In genomic region chr6:142569676-142570075, GRCh38 we compare ENCODE assay signal across 1 cellular context.
TF ChIP-seq lines count a peak whose summit lies in the region.

No MANE protein-coding gene starts in this region.

TF ChIP-seq in GM12878, 131 proteins besides CTCF, POLR2A, EP300 and RAD21 (continued from another document):
- TF ChIP-seq, protein P1, sequence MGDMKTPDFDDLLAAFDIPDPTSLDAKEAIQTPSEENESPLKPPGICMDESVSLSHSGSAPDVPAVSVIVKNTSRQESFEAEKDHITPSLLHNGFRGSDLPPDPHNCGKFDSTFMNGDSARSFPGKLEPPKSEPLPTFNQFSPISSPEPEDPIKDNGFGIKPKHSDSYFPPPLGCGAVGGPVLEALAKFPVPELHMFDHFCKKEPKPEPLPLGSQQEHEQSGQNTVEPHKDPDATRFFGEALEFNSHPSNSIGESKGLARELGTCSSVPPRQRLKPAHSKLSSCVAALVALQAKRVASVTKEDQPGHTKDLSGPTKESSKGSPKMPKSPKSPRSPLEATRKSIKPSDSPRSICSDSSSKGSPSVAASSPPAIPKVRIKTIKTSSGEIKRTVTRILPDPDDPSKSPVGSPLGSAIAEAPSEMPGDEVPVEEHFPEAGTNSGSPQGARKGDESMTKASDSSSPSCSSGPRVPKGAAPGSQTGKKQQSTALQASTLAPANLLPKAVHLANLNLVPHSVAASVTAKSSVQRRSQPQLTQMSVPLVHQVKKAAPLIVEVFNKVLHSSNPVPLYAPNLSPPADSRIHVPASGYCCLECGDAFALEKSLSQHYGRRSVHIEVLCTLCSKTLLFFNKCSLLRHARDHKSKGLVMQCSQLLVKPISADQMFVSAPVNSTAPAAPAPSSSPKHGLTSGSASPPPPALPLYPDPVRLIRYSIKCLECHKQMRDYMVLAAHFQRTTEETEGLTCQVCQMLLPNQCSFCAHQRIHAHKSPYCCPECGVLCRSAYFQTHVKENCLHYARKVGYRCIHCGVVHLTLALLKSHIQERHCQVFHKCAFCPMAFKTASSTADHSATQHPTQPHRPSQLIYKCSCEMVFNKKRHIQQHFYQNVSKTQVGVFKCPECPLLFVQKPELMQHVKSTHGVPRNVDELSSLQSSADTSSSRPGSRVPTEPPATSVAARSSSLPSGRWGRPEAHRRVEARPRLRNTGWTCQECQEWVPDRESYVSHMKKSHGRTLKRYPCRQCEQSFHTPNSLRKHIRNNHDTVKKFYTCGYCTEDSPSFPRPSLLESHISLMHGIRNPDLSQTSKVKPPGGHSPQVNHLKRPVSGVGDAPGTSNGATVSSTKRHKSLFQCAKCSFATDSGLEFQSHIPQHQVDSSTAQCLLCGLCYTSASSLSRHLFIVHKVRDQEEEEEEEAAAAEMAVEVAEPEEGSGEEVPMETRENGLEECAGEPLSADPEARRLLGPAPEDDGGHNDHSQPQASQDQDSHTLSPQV (IDR thresholded peaks at IDR 0.05): no peak
- TF ChIP-seq BCL11A (IDR thresholded peaks at IDR 0.05; ENCODE audit: low read depth, low read length) (no peak), IKZF1 (conservative IDR thresholded peaks at IDR 0.05) (no peak), TCF7 (IDR thresholded peaks at IDR 0.05; ENCODE audit: borderline replicate concordance) (peak; percentile 89; the same call in 1 of the 2 replicates), NFIC (IDR thresholded peaks at IDR 0.05; ENCODE audit: low read depth, low read length) (0 out of 2 replicates have a peak, but pooled peaks have one; percentile 37), HSF1 (IDR thresholded peaks at IDR 0.05; ENCODE audit: low read depth, low read length) (no peak), RUNX3 (IDR thresholded peaks at IDR 0.05; ENCODE audit: low read length) (peak; percentile 82), MEF2B (IDR thresholded peaks at IDR 0.05; ENCODE audit: partially characterized antibody, poor library complexity, severe bottlenecking) (no peak)
